Comparison of ENCODE assay signal across 32 cellular contexts in genomic region chr5:87185838-87186237, GRCh38.
DNase-seq lines count a peak whose midpoint lies in the region; ATAC-seq, FAIRE-seq and TF ChIP-seq lines count a peak whose summit lies in the region.
"Had no signal": no experiment of that assay in that cellular context is flagged by ENCODE, and none has a peak within 500 bp of the region (broad histone marks: within the 10 kb centered on the region; RNA-seq: fewer than 3 reads in every experiment).

No MANE protein-coding gene starts in this region.

- no peaks in the 10 kb centered on the region for H3K36me3 ChIP-seq in bronchial epithelial cell (ENCODE audit: control insufficient read depth, insufficient read depth, low read length)
- H3K36me3 ChIP-seq: ascending aorta; BLaER1 treated with 17β-estradiol and CSF1 and Interleukin-3, amounts not matched to agents 10 nM and 100 nM; HAP-1; heart left ventricle had no signal

- no peaks in the 10 kb centered on the region for H3K27me3 ChIP-seq in bronchial epithelial cell (ENCODE audit: control insufficient read depth, insufficient read depth, low read length)
- H3K27me3 ChIP-seq: ascending aorta; BLaER1 treated with 17β-estradiol and CSF1 and Interleukin-3, amounts not matched to agents 10 nM and 100 nM; heart left ventricle had no signal

- no peak for ATAC-seq in left ventricle myocardium superior
- ATAC-seq: heart left ventricle; naive thymus-derived CD4-positive, alpha-beta T cell; stimulated activated memory B cell treated with anti-CD40 and anti-IgM and Interleukin-4, amounts not matched to agents 10 μg/mL and 1 μg/mL and 100 μg/mL, for 72 hours had no signal

- no peak for TF ChIP-seq CTCF in bronchial epithelial cell (IDR thresholded peaks at IDR 0.05; ENCODE audit: insufficient read depth, low read length, severe bottlenecking)

- intact Hi-C loops in left ventricle myocardium superior (cut with micrococcal nuclease): no loop called here

- no peak overlapping the region for H3K4me3 ChIP-seq in bronchial epithelial cell (ENCODE audit: low read depth, low read length)
- H3K4me3 ChIP-seq: ascending aorta; BLaER1 treated with 17β-estradiol and CSF1 and Interleukin-3, amounts not matched to agents 10 nM and 100 nM; coronary artery; HAP-1; heart left ventricle had no signal

- no peak for FAIRE-seq in bronchial epithelial cell (lab: Jason Lieb, UNC)
- FAIRE-seq: kidney had no signal

- peak; percentile 31 for DNase-seq in DMS53 (lab: John Stamatoyannopoulos, UW)
- no peak for DNase-seq in DMS53 treated with DMSO at 0.1 percent for 48 hours (lab: John Stamatoyannopoulos, UW; ENCODE audit: unreplicated experiment)
- DNase-seq in LHCN-M2 (ENCODE audit: low read depth): peak; percentile 29
- DNase-seq in bronchial epithelial cell (ENCODE audit: low read depth): peak; percentile 50
- peak; percentile 20 to 41 for DNase-seq in lung microvascular endothelial cell (ENCODE audit: low read depth in 2 of 2)
- no peak for DNase-seq in left ventricle myocardium superior
- no peak for DNase-seq in activated naive CD4-positive, alpha-beta T cell treated with Interleukin-2 at 50 U/mL for 16 hours
- no peak for DNase-seq in foreskin melanocyte
- DNase-seq: activated CD8-positive, alpha-beta memory T cell treated with anti-CD3 and anti-CD28 coated beads for 24 hours; activated effector memory CD4-positive, alpha-beta T cell treated with Interleukin-2 at 50 U/mL for 16 hours; activated naive CD8-positive, alpha-beta T cell treated with anti-CD3 and anti-CD28 coated beads, Interleukin-2, amount 10 ng/mL, durations not matched to agents 7 days and 5 days; activated T-cell treated with anti-CD3 and anti-CD28 coated beads for 4 hours; DMS153; effector memory CD4-positive, alpha-beta T cell; foreskin fibroblast; heart left ventricle; kidney; midbrain; naive thymus-derived CD4-positive, alpha-beta T cell; NCI-H1105 treated with DMSO at 0.1 percent for 48 hours; NCI-H187 treated with DMSO at 0.1 percent for 48 hours; NCI-H524; NK-92 treated with Interleukin-12 subunit alpha and Interleukin-12 subunit beta, amount 100 ng/mL, for 24 hours; occipital lobe; Right ventricle myocardium superior; stimulated activated CD4-positive, alpha-beta T cell treated with anti-CD3 and anti-CD28 coated beads, Interleukin-15, amount 100 ng/mL, for 24 hours; trophoblast cell had no signal

Comparison
In these comparisons a context has a peak if more than half of its experiments do, and no peak if none do; other contexts are left out.
1. DNase-seq: peak in DMS53 (single experiment), LHCN-M2 (single experiment), bronchial epithelial cell (single experiment) and lung microvascular endothelial cell (2 of 2); none in DMS53 treated with DMSO at 0.1 percent for 48 hours (single experiment), left ventricle myocardium superior (single experiment), activated naive CD4-positive, alpha-beta T cell treated with Interleukin-2 at 50 U/mL for 16 hours (single experiment) and foreskin melanocyte (single experiment).